7 cellular contexts compared by ENCODE assay signal in the genomic region with DNA sequence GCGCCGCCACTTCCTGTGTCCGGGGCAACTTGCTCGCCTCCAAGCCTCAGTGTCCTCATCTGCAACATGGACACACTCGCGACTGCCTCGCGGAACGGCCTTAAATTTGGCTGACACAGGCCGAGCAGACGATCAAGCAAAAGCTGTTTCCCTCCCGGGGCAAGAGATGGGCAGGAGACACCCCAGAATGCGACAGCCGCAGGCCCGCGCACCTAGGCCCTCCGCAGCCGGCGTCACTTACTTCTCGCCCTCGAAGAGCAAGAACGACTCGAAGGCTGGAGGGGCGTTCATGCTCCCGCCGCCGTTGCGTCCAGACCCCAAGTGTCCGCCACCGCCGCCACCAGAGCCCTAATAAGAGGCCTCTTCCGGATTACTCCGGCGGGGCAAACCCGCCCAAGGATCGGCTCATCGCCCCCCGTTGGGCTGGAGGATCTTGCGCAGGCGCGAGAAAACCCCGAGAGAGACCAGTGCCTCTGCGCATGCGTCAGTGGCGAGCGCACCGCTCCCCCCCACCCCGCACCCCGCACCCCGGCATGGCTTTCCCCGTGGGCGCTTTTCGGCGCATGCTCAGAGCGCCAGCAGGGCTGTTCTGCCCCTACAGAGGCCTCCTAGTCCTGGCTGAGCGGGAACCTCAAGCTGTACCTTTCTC. TPM values are rescaled to one million over a fixed set of nuclear protein-coding genes. Genes with fewer than 3 reads are reported as not detected.
A peak's percentile ranks its signal among the peaks of the same experiment; 100 is the strongest.
DNase-seq lines count a peak whose midpoint lies in the region; ATAC-seq, FAIRE-seq and TF ChIP-seq lines count a peak whose summit lies in the region.
"Not testable (repeated sequence)": the region's sequence is repeated elsewhere in the genome, so short reads cannot be mapped to it uniquely, and the experiment has no call there.

Gene POLR2J2, minus strand, starts transcription at position 353 of the 649 bp plus-strand sequence. Its CDS starts 62 bp downstream, at position 291.

- H4K20me1 ChIP-seq in GM12878 (ENCODE audit: control insufficient read depth, insufficient read depth): not testable (repeated sequence)

- TF ChIP-seq CTCF in RWPE2 (IDR thresholded peaks at IDR 0.05; ENCODE audit: poor library complexity, severe bottlenecking) (peak; percentile 45), heart left ventricle (IDR thresholded peaks at IDR 0.05) (peak in 2 of 12 donors; percentile 15 to 30)
- TF ChIP-seq CTCF in GM12878 (IDR thresholded peaks at IDR 0.05 in 2 of 3, conservative IDR thresholded peaks at IDR 0.05 in 1 of 3; ENCODE audit: control insufficient read depth in 2 of 3, extremely low read depth in 1 of 3, insufficient read depth in 1 of 3, low read depth in 3 of 3, low read length in 3 of 3); ovary (IDR thresholded peaks at IDR 0.05): not testable (repeated sequence)

- RAD21 ChIA-PET in GM12878 (lab: Charles Lee; ENCODE audit: unreplicated experiment): not testable (repeated sequence)

- intact Hi-C loops in GM12878 (cut with micrococcal nuclease; ENCODE audit: unreplicated experiment); heart left ventricle (cut with DNase I); ovary (cut with DNase I): not testable (repeated sequence)

- SMC1A ChIA-PET in GM12878 (lab: Charles Lee; ENCODE audit: uncharacterized antibody, unreplicated experiment): not testable (repeated sequence)

- H3K27ac ChIP-seq in RWPE2 (ENCODE audit: poor library complexity, severe bottlenecking); GM12878 (ENCODE audit: control insufficient read depth, insufficient read depth); ovary: not testable (repeated sequence)
- peak within 1 kb of the TSS in 5 of 12 donors; percentile 22 to 76 (median 46) for H3K27ac ChIP-seq in heart left ventricle

- not testable (repeated sequence) for H3K27me3 ChIP-seq in RWPE2 (ENCODE audit: insufficient read depth, poor library complexity, severe bottlenecking); GM12878 (replicated peaks in 1 of 2; ENCODE audit: control insufficient read depth in 2 of 2, insufficient read depth in 2 of 2, low read length in 1 of 2); heart left ventricle; ovary

- not testable (repeated sequence) for H2AFZ ChIP-seq in GM12878 (ENCODE audit: control insufficient read depth, low read depth, low read length)

- peak; percentile 73 for ATAC-seq in GM18505 (IDR thresholded peaks at IDR 0.05; ENCODE audit: unreplicated experiment)
- ATAC-seq in GM21619 (IDR thresholded peaks at IDR 0.05; ENCODE audit: unreplicated experiment): peak; percentile 85
- peak; percentile 76 for ATAC-seq in HG03196 (IDR thresholded peaks at IDR 0.05; ENCODE audit: unreplicated experiment)
- ATAC-seq in RWPE2 (ENCODE audit: low read depth): peak; percentile 78
- peak; percentile 91 for ATAC-seq in GM12878
- ATAC-seq in heart left ventricle: peak; percentile 73 to 91 (median 76)

- TF ChIP-seq EP300 in GM12878 (IDR thresholded peaks at IDR 0.05; ENCODE audit: borderline replicate concordance in 1 of 2, control insufficient read depth in 1 of 2, low read depth in 2 of 2, low read length in 2 of 2); ovary (IDR thresholded peaks at IDR 0.05): not testable (repeated sequence)

- in situ Hi-C loops in GM12878 (cut with MboI): not testable (repeated sequence)

- POLR2A ChIA-PET in GM12878 (lab: Charles Lee): not testable (repeated sequence)

- H3K4me3 ChIP-seq in RWPE2 (ENCODE audit: severe bottlenecking) (peak within 1 kb of the TSS; percentile 47), heart left ventricle (peak within 1 kb of the TSS in 10 of 12 donors; percentile 30 to 68 (median 54)), ovary (peak within 1 kb of the TSS; percentile 32)
- H3K4me3 ChIP-seq in GM12878: not testable (repeated sequence)

- not testable (repeated sequence) for H3K9me3 ChIP-seq in RWPE2 (ENCODE audit: severe bottlenecking); GM12878 (replicated peaks; ENCODE audit: control insufficient read depth, insufficient read depth, low read length); heart left ventricle; ovary

- CTCF ChIA-PET in GM12878 (lab: Yijun Ruan, JAX): not testable (repeated sequence)

- not testable (repeated sequence) for H3K4me2 ChIP-seq in GM12878 (ENCODE audit: control insufficient read depth, insufficient read depth)

- not testable (repeated sequence) for H3K4me1 ChIP-seq in RWPE2 (ENCODE audit: insufficient read depth, poor library complexity, severe bottlenecking); GM12878 (ENCODE audit: control insufficient read depth, insufficient read depth, low read length); heart left ventricle; ovary (ENCODE audit: insufficient read depth)

- not testable (repeated sequence) for H3K36me3 ChIP-seq in RWPE2 (ENCODE audit: low read depth); GM12878 (ENCODE audit: control insufficient read depth in 2 of 2, insufficient read depth in 2 of 2, low read length in 1 of 2); heart left ventricle; ovary

- TF ChIP-seq POLR2A in GM18505 (IDR thresholded peaks at IDR 0.05; ENCODE audit: borderline replicate concordance, extremely low read depth, insufficient read depth, insufficient read length) (peak; percentile 19), GM12878 (IDR thresholded peaks at IDR 0.05; ENCODE audit: low read depth, low read length) (peak; percentile 49; the same call in 1 of the 2 replicates)
- TF ChIP-seq POLR2A in heart left ventricle (IDR thresholded peaks at IDR 0.05); ovary (IDR thresholded peaks at IDR 0.05): not testable (repeated sequence)

- not testable (repeated sequence) for H3K79me2 ChIP-seq in GM12878 (ENCODE audit: control insufficient read depth, insufficient read depth, low read length)

- not testable (repeated sequence) for TF ChIP-seq RAD21 in GM12878 (IDR thresholded peaks at IDR 0.05; ENCODE audit: insufficient read depth, low read depth, low read length)

- H3K9ac ChIP-seq in GM12878 (ENCODE audit: control insufficient read depth, insufficient read depth, low read length): peak within 1 kb of the TSS; percentile 44; the same call in 1 of the 2 replicates

- WGBS in GM12878 (ENCODE audit: insufficient coverage, insufficient replicate concordance, low lambda C conversion rate, missing lambda C conversion rate): no CpG with 5 or more reads among the region's 56 CpGs
- WGBS in heart left ventricle, 4 donors: 0 to 1% methylated on average over 12 to 44 of the region's 56 CpGs; no CpG with 5 or more reads in 2 of the 4 donors
- WGBS in ovary, 3 donors: 1% methylated on average over 37 of the region's 56 CpGs; no CpG with 5 or more reads in 2 of the 3 donors

- peak; percentile 81 for DNase-seq in RWPE2 (ENCODE audit: low spot score)
- DNase-seq in GM12878 (ENCODE audit: low read depth, low spot score): peak; percentile 36
- DNase-seq in heart left ventricle: peak in 4 of 5 donors; percentile 17 to 96 (median 88)
- peak in 2 of 5 donors; percentile 86 to 98 for DNase-seq in ovary

- not testable (repeated sequence) for BruUV-seq in GM12878 (replicated peaks; lab: Mats Ljungman, UMichigan)

- not testable (repeated sequence) for FAIRE-seq in GM12878 (lab: Jason Lieb, UNC)

TF ChIP-seq in GM12878, 131 proteins besides CTCF, POLR2A, EP300 and RAD21:
- TF ChIP-seq TAF1 (IDR thresholded peaks at IDR 0.05; ENCODE audit: borderline replicate concordance, low read depth, low read length): 0 out of 2 replicates have a peak, but pooled peaks have one; percentile 49
- TF ChIP-seq NRF1 (conservative IDR thresholded peaks at IDR 0.05; ENCODE audit: low read depth, low read length): peak; percentile 35; the same call in 1 of the 2 replicates

RNA-seq across cellular contexts. Expression of gene POLR2J2, which starts in this region (rescaled TPM):
- total RNA-seq in GM12878 (2013; cell fraction: nucleolus; rRNA removed): 95.5 and 101 TPM in 2 replicates
- total RNA-seq in GM12878 (2014; rRNA removed) (3.4 and 4.4 TPM in 2 replicates), GM12878 (2014; rRNA removed; fragmentation: Illumina TruSeq; extraction: Trizol) (4.9 and 5.6 TPM in 2 replicates), GM12878 (2021) (6.7 and 11.4 TPM in 2 replicates), heart left ventricle (10 to 100 TPM in 1 of 9 donors, 1 to 10 TPM in 6, under 1 TPM in 1, not detected in 1; 0.79 to 12.9 (median 3.3) TPM), ovary (1 to 10 TPM in 6 of 7 donors, under 1 TPM in 1; 0.46 to 8.7 (median 5.7) TPM)
- polyA plus RNA-seq in GM12878 (2011; ENCODE audit: low read depth): 1.6 TPM
- polyA plus RNA-seq in GM12878 (2011; rRNA removed) (7.1 and 7.7 TPM in 2 replicates), GM12878 (2014; fragmentation: Illumina TruSeq; extraction: Trizol) (3.2 and 4.5 TPM in 2 replicates), GM12878 (2014; fragmentation: Nextera tagmentation; extraction: Ambion mirVana) (1 to 10 TPM in 1 of 2 experiments, under 1 TPM in 1; 0.80 to 1.3 TPM), GM12878 (2014; rRNA removed) (8.0 and 10.5 TPM in 2 replicates), GM12878 (2016; fragmentation: Nextera tagmentation; extraction: Ambion mirVana) (10 to 100 TPM; 14.0 to 16.3 TPM), heart left ventricle (1 to 10 TPM in 1 of 2 donors, under 1 TPM in 1; 0.98 to 5.1 TPM), ovary (1 to 10 TPM; 2.0 to 3.1 TPM)
- polyA plus RNA-seq in GM12878 (2011; cell fraction: cytosol; rRNA removed): 4.2 and 7.6 TPM in 2 replicates
- 19.9 and 22.7 TPM in 2 replicates for polyA plus RNA-seq in GM12878 (2011; cell fraction: nucleus; rRNA removed)
- 2.1 and 2.6 TPM in 2 replicates for polyA plus RNA-seq in GM12878 (2012)
- 10.2 and 18.2 TPM in 2 replicates for polyA minus RNA-seq in GM12878 (2011; rRNA and poly(A)+ RNA removed)
- 0.52 and 2.0 TPM in 2 replicates for polyA minus RNA-seq in GM12878 (2011; cell fraction: cytosol; rRNA and poly(A)+ RNA removed)
- 10.2 and 21.3 TPM in 2 replicates for polyA minus RNA-seq in GM12878 (2011; cell fraction: nucleus; rRNA and poly(A)+ RNA removed)
